31 cellular contexts compared by ENCODE assay signal in the genomic region with DNA sequence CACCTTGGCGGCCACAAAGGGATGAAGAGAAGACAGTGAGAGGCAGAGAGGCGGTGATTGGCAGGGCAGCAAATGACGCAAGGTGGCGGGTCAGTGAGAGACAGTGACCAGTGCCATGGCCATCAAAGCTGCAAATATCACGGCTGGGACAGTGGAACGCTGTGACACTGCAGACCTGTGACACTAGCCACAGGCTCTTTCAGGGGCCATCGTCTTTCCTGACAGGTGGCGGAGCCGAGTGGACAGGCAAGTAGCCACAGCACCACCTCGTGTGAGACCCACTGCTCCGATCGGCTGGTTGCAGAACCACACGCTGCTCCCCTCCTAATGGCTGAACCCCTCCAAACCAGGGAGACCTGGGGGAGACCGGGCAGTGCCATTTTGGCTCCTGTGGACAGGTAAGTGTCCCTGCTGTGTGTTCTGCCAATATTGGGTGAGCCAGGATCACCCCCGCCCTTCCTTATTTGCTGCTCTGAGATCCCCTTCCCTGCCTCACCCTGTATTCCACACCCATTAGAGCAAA. TPM values are rescaled to one million over a fixed set of nuclear protein-coding genes. Genes with fewer than 3 reads are reported as not detected.
"Had no signal": no experiment of that assay in that cellular context is flagged by ENCODE, and none has a peak within 500 bp of the region (broad histone marks: within the 10 kb centered on the region; RNA-seq: fewer than 3 reads in every experiment).

No MANE protein-coding gene starts in this region.

- H3K36me3 Mint-ChIP-seq: activated CD8-positive, alpha-beta memory T cell treated with anti-CD3 and anti-CD28 coated beads, Interleukin-2, amount 10 ng/mL, durations not matched to agents 7 days and 5 days; activated naive CD4-positive, alpha-beta T cell treated with anti-CD3 and anti-CD28 coated beads, Interleukin-2, amount 50 U/mL, for 72 hours had no signal

- H3K27ac Mint-ChIP-seq: activated B cell treated with CpG ODN at 0.5 μM for 24 hours; activated CD4-positive, alpha-beta T cell treated with anti-CD3 and anti-CD28 coated beads, Interleukin-2, amount 10 ng/mL, durations not matched to agents 24 days and 14 days; activated CD8-positive, alpha-beta memory T cell treated with anti-CD3 and anti-CD28 coated beads, Interleukin-2, amount 10 ng/mL, durations not matched to agents 7 days and 5 days; activated naive CD4-positive, alpha-beta T cell treated with anti-CD3 and anti-CD28 coated beads, Interleukin-2, amount 50 U/mL, for 72 hours; activated naive CD8-positive, alpha-beta T cell treated with anti-CD3 and anti-CD28 coated beads, Interleukin-2, amount 50 U/mL, for 24 hours; T-helper 17 cell had no signal

- ATAC-seq: activated CD8-positive, alpha-beta memory T cell treated with anti-CD3 and anti-CD28 coated beads, Interleukin-2, amount 10 ng/mL, durations not matched to agents 7 days and 5 days; activated naive CD4-positive, alpha-beta T cell treated with anti-CD3 and anti-CD28 coated beads, Interleukin-2, amount 50 U/mL, for 72 hours; activated naive CD8-positive, alpha-beta T cell treated with anti-CD3 and anti-CD28 coated beads, Interleukin-2, amount 50 U/mL, for 24 hours; activated T-cell treated with anti-CD3 and anti-CD28 coated beads, Interleukin-2, amount 50 U/mL, for 4 hours; body of pancreas; T-helper 17 cell had no signal

- H3K27me3 ChIP-seq: ascending aorta, body of pancreas, Peyer's patch had no signal

- H3K27ac ChIP-seq: ascending aorta, body of pancreas, KMS-11, Peyer's patch, RWPE1 had no signal

- H3K9ac ChIP-seq: KMS-11 had no signal

- H3K9me3 ChIP-seq: ascending aorta, body of pancreas, Peyer's patch had no signal

- H3K36me3 ChIP-seq: ascending aorta, Peyer's patch had no signal

- H3K9me3 Mint-ChIP-seq: activated B cell treated with CpG ODN at 0.5 μM for 24 hours; activated CD4-positive, alpha-beta T cell treated with anti-CD3 and anti-CD28 coated beads, Interleukin-2, amount 10 ng/mL, durations not matched to agents 24 days and 14 days; activated naive CD4-positive, alpha-beta T cell treated with anti-CD3 and anti-CD28 coated beads, Interleukin-2, amount 50 U/mL, for 72 hours; activated naive CD8-positive, alpha-beta T cell treated with anti-CD3 and anti-CD28 coated beads, Interleukin-2, amount 50 U/mL, for 24 hours; activated T-cell treated with anti-CD3 and anti-CD28 coated beads, Interleukin-2, amount 50 U/mL, for 4 hours had no signal

- FAIRE-seq: bronchial epithelial cell had no signal

- H3K4me3 ChIP-seq: ascending aorta, body of pancreas, Peyer's patch had no signal

- H3K4me2 ChIP-seq: KMS-11 had no signal

- H3K4me1 Mint-ChIP-seq: activated CD4-positive, alpha-beta T cell treated with anti-CD3 and anti-CD28 coated beads, Interleukin-2, amount 10 ng/mL, durations not matched to agents 24 days and 14 days; activated CD8-positive, alpha-beta memory T cell treated with anti-CD3 and anti-CD28 coated beads, Interleukin-2, amount 10 ng/mL, durations not matched to agents 7 days and 5 days; activated naive CD8-positive, alpha-beta T cell treated with anti-CD3 and anti-CD28 coated beads, Interleukin-2, amount 50 U/mL, for 24 hours had no signal

- DNase-seq: activated B cell treated with CpG ODN at 0.5 μM for 24 hours; activated CD4-positive, alpha-beta T cell treated with anti-CD3 and anti-CD28 coated beads for 1 hour; activated CD4-positive, alpha-beta T cell treated with anti-CD3 and anti-CD28 coated beads, Interleukin-2, amount 10 ng/mL, durations not matched to agents 24 days and 14 days; activated CD4-positive, alpha-beta T cell treated with anti-CD3 and anti-CD28 coated beads, Interleukin-2, amount 50 U/mL, for 48 hours; activated CD8-positive, alpha-beta memory T cell treated with anti-CD3 and anti-CD28 coated beads, Interleukin-2, amount 10 ng/mL, durations not matched to agents 7 days and 5 days; activated effector memory CD4-positive, alpha-beta T cell treated with anti-CD3 and anti-CD28 coated beads, Interleukin-2, amount 50 U/mL, for 16 hours; activated naive CD4-positive, alpha-beta T cell treated with Interleukin-2 at 50 U/mL for 16 hours; activated naive CD8-positive, alpha-beta T cell treated with anti-CD3 and anti-CD28 coated beads, Interleukin-2, amount 50 U/mL, for 24 hours; activated T-cell treated with anti-CD3 and anti-CD28 coated beads, Interleukin-2, amount 50 U/mL, for 4 hours; amniotic stem cell; body of pancreas; central memory CD4-positive, alpha-beta T cell; NCI-H1092; NCI-H1930; NCI-H2107; NCI-H2171 treated with DMSO at 0.1 percent for 48 hours; NCI-H226; NCI-H526; NK-92 treated with Interleukin-12 subunit alpha and Interleukin-12 subunit beta, amount 100 ng/mL, for 24 hours; OCI-M1; Peyer's patch; T-helper 17 cell; T-helper 9 cell had no signal

- H3K4me3 Mint-ChIP-seq: activated B cell treated with CpG ODN at 0.5 μM for 24 hours; activated CD4-positive, alpha-beta T cell treated with anti-CD3 and anti-CD28 coated beads, Interleukin-2, amount 10 ng/mL, durations not matched to agents 24 days and 14 days; activated CD8-positive, alpha-beta memory T cell treated with anti-CD3 and anti-CD28 coated beads, Interleukin-2, amount 10 ng/mL, durations not matched to agents 7 days and 5 days; activated naive CD8-positive, alpha-beta T cell treated with anti-CD3 and anti-CD28 coated beads, Interleukin-2, amount 50 U/mL, for 24 hours; activated T-cell treated with anti-CD3 and anti-CD28 coated beads, Interleukin-2, amount 50 U/mL, for 4 hours; T-helper 17 cell had no signal

- H3K4me1 ChIP-seq: ascending aorta, body of pancreas, Peyer's patch had no signal

RNA-seq across cellular contexts. Expression of gene SLC22A31, which starts 9.2 kb away (rescaled TPM):
- total RNA-seq: activated B cell treated with CpG ODN at 0.5 μM for 24 hours; activated CD8-positive, alpha-beta memory T cell treated with anti-CD3 and anti-CD28 coated beads, Interleukin-2, amount 10 ng/mL, durations not matched to agents 7 days and 5 days; ascending aorta; MCF 10A; NCI-H460; SK-MEL-5 had no signal

RNA-seq across cellular contexts. Expression of gene CDH15, which starts 38.0 kb away (rescaled TPM):
- total RNA-seq: activated B cell treated with CpG ODN at 0.5 μM for 24 hours; activated CD4-positive, alpha-beta T cell treated with anti-CD3 and anti-CD28 coated beads, Interleukin-2, amount 10 ng/mL, durations not matched to agents 24 days and 14 days; activated CD8-positive, alpha-beta memory T cell treated with anti-CD3 and anti-CD28 coated beads, Interleukin-2, amount 10 ng/mL, durations not matched to agents 7 days and 5 days; activated T-cell treated with anti-CD3 and anti-CD28 coated beads, Interleukin-2, amount 50 U/mL, for 4 hours; ascending aorta; MCF 10A; Peyer's patch; SK-MEL-5 had no signal
